Comparison of ENCODE assay signal across 25 cellular contexts in the genomic region with DNA sequence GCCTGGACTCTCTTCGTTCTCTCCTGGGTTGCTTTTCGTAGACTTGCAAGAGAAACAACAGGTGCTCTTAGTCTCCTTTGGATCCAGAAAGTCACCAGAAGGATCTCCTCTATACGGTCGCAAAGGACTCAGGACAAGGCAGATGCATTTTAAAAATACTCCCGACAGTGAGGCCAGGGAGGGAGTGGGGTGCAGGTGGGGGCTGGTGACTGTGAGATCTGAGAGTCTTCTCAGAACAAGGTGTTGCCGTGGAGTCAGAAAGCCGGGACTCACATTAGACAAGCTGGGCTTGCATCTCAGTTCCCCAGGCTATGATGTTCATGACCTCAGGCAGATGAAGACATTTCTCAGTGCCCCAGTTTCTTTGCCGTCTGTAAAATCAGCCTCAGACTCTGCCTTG.
"Had no signal": no experiment of that assay in that cellular context is flagged by ENCODE, and none has a peak within 500 bp of the region (broad histone marks: within the 10 kb centered on the region; RNA-seq: fewer than 3 reads in every experiment).

No MANE protein-coding gene starts in this region.

- H3K9me3 ChIP-seq: lower lobe of right lung, prostate gland, right atrium auricular region, suprapubic skin, thyroid gland had no signal

- H3K36me3 ChIP-seq: heart right ventricle, lower lobe of right lung, prostate gland, right atrium auricular region, suprapubic skin, thyroid gland had no signal

- H3K4me3 ChIP-seq: heart right ventricle, lower lobe of right lung, prostate gland, right atrium auricular region, smooth muscle cell, suprapubic skin, thyroid gland had no signal

- ATAC-seq: esophagus mucosa; heart right ventricle; left ventricle myocardium superior; lower lobe of right lung; natural killer cell treated with Interleukin-12 subunit alpha and Interleukin-12 subunit beta and Interleukin-15 and Interleukin-18, amount 100 ng/mL, for 72 hours; sciatic nerve; stimulated activated naive CD8-positive, alpha-beta T cell treated with anti-CD3 and anti-CD28 coated beads, Interleukin-15, amount 100 ng/mL, for 72 hours had no signal

- H3K27me3 ChIP-seq: right atrium auricular region, suprapubic skin, thyroid gland had no signal

- H3K27ac ChIP-seq: epithelial cell of prostate, heart right ventricle, lower lobe of right lung, parathyroid adenoma, prostate gland, right atrium auricular region, suprapubic skin, thyroid gland had no signal

- DNase-seq: cortex of kidney; effector CD4-positive, alpha-beta T cell; foreskin melanocyte; glutamatergic neuron; heart right ventricle; hippocampal formation; left ventricle myocardium superior; lower lobe of right lung; naive B cell; stimulated activated CD4-positive, alpha-beta T cell treated with anti-CD3 and anti-CD28 coated beads, Interleukin-12 subunit alpha, Interleukin-12 subunit beta, amount 100 ng/mL, for 4 hours; stimulated activated CD4-positive, alpha-beta T cell treated with anti-CD3 and anti-CD28 coated beads, Interleukin-1b, Interleukin-23, amount 100 ng/mL, for 48 hours; stimulated activated CD4-positive, alpha-beta T cell treated with anti-CD3 and anti-CD28 coated beads, Interleukin-4, amount 100 ng/mL, for 1 hour; stimulated activated CD8-positive, alpha-beta memory T cell treated with anti-CD3 and anti-CD28 coated beads, Interleukin-4, amount 100 ng/mL, for 48 hours; stimulated activated naive CD4-positive, alpha-beta T cell; stimulated activated naive CD8-positive, alpha-beta T cell treated with anti-CD3 and anti-CD28 coated beads, Interleukin-15, amount 100 ng/mL, for 72 hours; thyroid gland had no signal

- H3K4me1 ChIP-seq: heart right ventricle, lower lobe of right lung, parathyroid adenoma, prostate gland, right atrium auricular region, suprapubic skin, thyroid gland had no signal
